ENCODE assay signal across 28 cellular contexts in the genomic region with DNA sequence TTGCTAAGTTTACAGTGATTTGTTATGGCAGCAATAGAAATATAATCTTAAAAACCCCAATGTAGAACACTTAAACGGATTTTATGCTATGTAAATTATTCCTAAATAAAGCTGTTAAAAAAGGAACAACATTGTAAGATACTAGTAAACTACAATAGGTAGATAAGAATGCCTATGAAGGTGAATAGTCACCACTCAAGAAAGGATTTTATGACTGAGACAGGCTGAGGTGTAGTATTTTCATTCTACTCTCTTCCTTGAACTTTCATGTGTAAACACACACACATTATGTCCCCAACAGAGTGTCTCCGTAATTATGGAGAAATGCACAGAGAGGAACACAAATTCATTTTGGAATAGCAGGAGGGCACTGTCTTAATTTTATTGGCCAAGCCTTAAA.
"Had no signal": no experiment of that assay in that cellular context is flagged by ENCODE, and none has a peak within 500 bp of the region (broad histone marks: within the 10 kb centered on the region; RNA-seq: fewer than 3 reads in every experiment).

No MANE protein-coding gene starts in this region.

- H3K9me3 ChIP-seq: colonic mucosa, esophagus muscularis mucosa, esophagus squamous epithelium, gastrocnemius medialis, gastroesophageal sphincter, heart left ventricle had no signal

- DNase-seq: cortex of kidney; dermis blood vessel endothelial cell; dorsolateral prefrontal cortex; effector CD4-positive, alpha-beta T cell; effector CD8-positive, alpha-beta T cell; effector memory CD4-positive, alpha-beta T cell; effector memory CD8-positive, alpha-beta T cell; endodermal cell; erythroblast; esophagus squamous epithelium; foreskin fibroblast; foreskin keratinocyte; foreskin melanocyte; gastrocnemius medialis; glutamatergic neuron; head of caudate nucleus; heart left ventricle had no signal

- H3K27me3 ChIP-seq: colonic mucosa, dorsolateral prefrontal cortex, esophagus muscularis mucosa, esophagus squamous epithelium, foreskin keratinocyte, gastrocnemius medialis, gastroesophageal sphincter, heart left ventricle had no signal

- H3K4me1 ChIP-seq: colonic mucosa, foreskin keratinocyte, gastrocnemius medialis, gastroesophageal sphincter, heart left ventricle had no signal

- H3K4me3 ChIP-seq: colonic mucosa, coronary artery, dorsolateral prefrontal cortex, esophagus muscularis mucosa, esophagus squamous epithelium, gastrocnemius medialis, gastroesophageal sphincter, heart left ventricle had no signal

- H3K36me3 ChIP-seq: colonic mucosa, esophagus muscularis mucosa, esophagus squamous epithelium, gastrocnemius medialis, gastroesophageal sphincter, heart left ventricle had no signal

- H3K27ac Mint-ChIP-seq: dendritic cell treated with granulocyte-macrophage colony-stimulating factor and Interleukin-4, amounts not matched to agents 40 ng/mL and 50 ng/mL, for 4 days; effector memory CD8-positive, alpha-beta T cell; endodermal cell had no signal

- H3K27ac ChIP-seq: colonic mucosa, coronary artery, dorsolateral prefrontal cortex, epithelial cell of prostate, esophagus muscularis mucosa, esophagus squamous epithelium, foreskin keratinocyte, gastrocnemius medialis, gastroesophageal sphincter, heart left ventricle had no signal

- H3K27me3 Mint-ChIP-seq: dendritic cell treated with granulocyte-macrophage colony-stimulating factor and Interleukin-4, amounts not matched to agents 40 ng/mL and 50 ng/mL, for 4 days; effector memory CD8-positive, alpha-beta T cell had no signal

- H3K4me1 Mint-ChIP-seq: endodermal cell had no signal

- FAIRE-seq: colon, endometrium, endothelial cell of umbilical vein, frontal cortex had no signal

- H3K4me3 Mint-ChIP-seq: dendritic cell treated with granulocyte-macrophage colony-stimulating factor and Interleukin-4, amounts not matched to agents 40 ng/mL and 50 ng/mL, for 4 days; effector memory CD8-positive, alpha-beta T cell; endodermal cell had no signal

- H3K9me3 Mint-ChIP-seq: endodermal cell had no signal

- ATAC-seq: effector memory CD8-positive, alpha-beta T cell; esophagus mucosa; foreskin keratinocyte; gastrocnemius medialis; gastroesophageal sphincter; heart left ventricle had no signal
